11 cellular contexts compared by ENCODE assay signal in the genomic region with DNA sequence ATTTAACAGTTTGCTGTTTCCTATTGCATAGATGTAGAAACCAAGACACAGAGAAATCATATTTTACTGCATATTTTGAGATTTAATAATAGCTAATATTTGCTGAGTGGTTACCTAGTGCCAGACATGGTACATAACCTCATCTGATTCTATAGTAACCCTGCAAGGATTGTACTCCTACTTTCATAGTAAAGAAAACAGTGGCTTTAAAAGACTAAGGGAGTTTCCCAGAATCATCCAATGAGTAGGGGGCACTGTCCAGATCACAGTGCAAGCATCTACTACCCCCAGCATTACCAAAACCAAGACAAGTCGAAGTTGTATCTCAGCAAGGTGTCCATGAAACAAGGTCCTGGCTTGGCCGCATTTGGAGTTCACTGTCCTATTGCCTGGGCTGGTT.
DNase-seq lines count a peak whose midpoint lies in the region; ATAC-seq and TF ChIP-seq lines count a peak whose summit lies in the region.
"Had no signal": no experiment of that assay in that cellular context is flagged by ENCODE, and none has a peak within 500 bp of the region (broad histone marks: within the 10 kb centered on the region; RNA-seq: fewer than 3 reads in every experiment).

No MANE protein-coding gene starts in this region.

- H3K36me3 Mint-ChIP-seq in stimulated activated memory B cell treated with anti-CD40 and anti-IgM and Interleukin-4, amounts not matched to agents 10 μg/mL and 1 μg/mL and 100 μg/mL, for 72 hours = no peaks in the 10 kb centered on the region
- H3K36me3 Mint-ChIP-seq in Calu3 (ENCODE audit: insufficient read depth, unreplicated experiment) = no peaks in the 10 kb centered on the region

- intact Hi-C loops in Calu3 (cut with micrococcal nuclease; ENCODE audit: unreplicated experiment) = no loop called here

- H3K27me3 Mint-ChIP-seq in stimulated activated memory B cell treated with anti-CD40 and anti-IgM and Interleukin-4, amounts not matched to agents 10 μg/mL and 1 μg/mL and 100 μg/mL, for 72 hours = no peaks in the 10 kb centered on the region
- H3K27me3 Mint-ChIP-seq in Calu3 (ENCODE audit: unreplicated experiment) = no peaks in the 10 kb centered on the region

- BruUV-seq in Calu3 (replicated peaks; lab: Mats Ljungman, UMichigan) = no TSS peak

- CTCF ChIA-PET in Calu3 (lab: Charles Lee) = no interaction called here

- H3K4me1 Mint-ChIP-seq in stimulated activated memory B cell treated with anti-CD40 and anti-IgM and Interleukin-4, amounts not matched to agents 10 μg/mL and 1 μg/mL and 100 μg/mL, for 72 hours = no peaks in the 10 kb centered on the region
- H3K4me1 Mint-ChIP-seq in Calu3 (ENCODE audit: low read depth, unreplicated experiment) = no peaks in the 10 kb centered on the region

- ATAC-seq in GM19043 (IDR thresholded peaks at IDR 0.05; ENCODE audit: low read depth, unreplicated experiment) = peak; percentile 36
- peak; percentile 43 for ATAC-seq in GM21786 (IDR thresholded peaks at IDR 0.05; ENCODE audit: unreplicated experiment)
- ATAC-seq in HG03135 (IDR thresholded peaks at IDR 0.05; ENCODE audit: unreplicated experiment) = peak; percentile 53
- peak; percentile 8 for ATAC-seq in stimulated activated memory B cell treated with anti-CD40 and anti-IgM and Interleukin-4, amounts not matched to agents 10 μg/mL and 1 μg/mL and 100 μg/mL, for 72 hours
- ATAC-seq: HCT116 had no signal

- H3K4me3 Mint-ChIP-seq in stimulated activated memory B cell treated with anti-CD40 and anti-IgM and Interleukin-4, amounts not matched to agents 10 μg/mL and 1 μg/mL and 100 μg/mL, for 72 hours = no peak overlapping the region
- H3K4me3 Mint-ChIP-seq in Calu3 (ENCODE audit: low read depth, unreplicated experiment) = no peak overlapping the region

- TF ChIP-seq CTCF in Calu3 (IDR thresholded peaks at IDR 0.05; ENCODE audit: unreplicated experiment) = no peak

- DNase-seq in Calu3 (no peak), DMS79 (lab: John Stamatoyannopoulos, UW) (no peak), cortex of kidney (lab: John Stamatoyannopoulos, UW) (no peak)
- DNase-seq: activated T-cell treated with anti-CD3 and anti-CD28 coated beads for 4 hours, NCI-H2029, WERI-Rb-1 had no signal

- H3K27ac Mint-ChIP-seq in stimulated activated memory B cell treated with anti-CD40 and anti-IgM and Interleukin-4, amounts not matched to agents 10 μg/mL and 1 μg/mL and 100 μg/mL, for 72 hours = no peak overlapping the region
- no peak overlapping the region for H3K27ac Mint-ChIP-seq in Calu3 (ENCODE audit: unreplicated experiment)

- H3K9me3 Mint-ChIP-seq in stimulated activated memory B cell treated with anti-CD40 and anti-IgM and Interleukin-4, amounts not matched to agents 10 μg/mL and 1 μg/mL and 100 μg/mL, for 72 hours = peaks cover 2% of the 10 kb centered on the region
- H3K9me3 Mint-ChIP-seq in Calu3 (ENCODE audit: low read depth, unreplicated experiment) = no peaks in the 10 kb centered on the region
